19 cellular contexts compared by ENCODE assay signal in the genomic region with DNA sequence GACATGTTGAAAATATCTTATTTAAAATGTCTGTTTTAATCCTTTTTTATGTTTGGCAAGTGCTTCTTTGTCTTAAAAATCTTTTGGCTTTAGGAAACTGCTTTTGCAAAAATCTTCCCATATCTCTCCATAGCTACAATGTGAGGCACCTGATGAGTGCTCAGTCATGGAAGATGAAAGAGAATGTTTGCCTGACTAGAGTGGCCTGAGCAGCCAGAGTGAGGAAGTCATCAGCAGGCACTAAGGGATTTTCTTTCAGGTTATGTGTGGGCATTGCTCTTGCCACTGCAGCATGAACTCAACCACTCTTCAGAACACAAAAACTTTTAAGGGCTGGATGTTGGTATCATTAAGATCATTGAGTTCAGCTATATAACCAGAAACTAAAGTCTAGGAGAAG. TPM values are rescaled to one million over a fixed set of nuclear protein-coding genes. Genes with fewer than 3 reads are reported as not detected.
DNase-seq lines count a peak whose midpoint lies in the region; ATAC-seq, FAIRE-seq and TF ChIP-seq lines count a peak whose summit lies in the region.
"Had no signal": no experiment of that assay in that cellular context is flagged by ENCODE, and none has a peak within 500 bp of the region (broad histone marks: within the 10 kb centered on the region; RNA-seq: fewer than 3 reads in every experiment).

No MANE protein-coding gene starts in this region.

- no peak overlapping the region for H4K91ac ChIP-seq in H9 (ENCODE audit: insufficient read length, low read depth, low read length)

- TF ChIP-seq CTCF in H9 (conservative IDR thresholded peaks at IDR 0.05), result no peak
- TF ChIP-seq CTCF in WTC11 (IDR thresholded peaks at IDR 0.05), result no peak

- no peak overlapping the region for H3K4me2 ChIP-seq in H9 (ENCODE audit: insufficient read depth, insufficient read length, low read length)

- H3K27me3 ChIP-seq in CD4-positive, alpha-beta memory T cell (ENCODE audit: insufficient read depth, low read length), result no peaks in the 10 kb centered on the region
- H3K27me3 ChIP-seq in H9 (ENCODE audit: insufficient read depth, low read length) (no peaks in the 10 kb centered on the region), iPS-18a (ENCODE audit: control insufficient read depth, insufficient read depth, low read length) (no peaks in the 10 kb centered on the region)

- no peak overlapping the region for H4K5ac ChIP-seq in H9 (ENCODE audit: insufficient read length, low read depth, low read length)

- H2BK120ac ChIP-seq in H9 (ENCODE audit: low read depth, low read length, poor library complexity, severe bottlenecking), result no peak overlapping the region

- no peak overlapping the region for H2BK15ac ChIP-seq in H9 (ENCODE audit: low read depth, low read length)

- no peaks in the 10 kb centered on the region for H4K20me1 ChIP-seq in H9 (ENCODE audit: control insufficient read depth, insufficient read depth, insufficient read length)

- no peak overlapping the region for H3K14ac ChIP-seq in H9 (ENCODE audit: insufficient read depth, low read length)

- H3K36me3 Mint-ChIP-seq in CD4-positive, alpha-beta memory T cell, result peaks cover 24 to 57% of the 10 kb centered on the region in 2 donors
- H3K36me3 Mint-ChIP-seq in H9 (ENCODE audit: insufficient read depth in 1 of 3, low read depth in 3 of 3) (peaks cover 28 to 49% (median 39%) of the 10 kb centered on the region in 3 experiments), WTC11 (peaks cover 38% of the 10 kb centered on the region)

- H3K56ac ChIP-seq in H9 (ENCODE audit: insufficient read length, low read depth, low read length), result no peak overlapping the region

- H2BK5ac ChIP-seq in H9 (ENCODE audit: insufficient read length, low read length), result no peak overlapping the region

- H3T11ph ChIP-seq in H9 (ENCODE audit: low read length), result no peak overlapping the region

- no peaks in the 10 kb centered on the region for H3K79me2 ChIP-seq in H9 (ENCODE audit: insufficient read depth, low read length)

- H3K27me3 Mint-ChIP-seq in CD4-positive, alpha-beta memory T cell, result no peaks in the 10 kb centered on the region
- H3K27me3 Mint-ChIP-seq in H9 (ENCODE audit: low read depth) (no peaks in the 10 kb centered on the region), WTC11 (ENCODE audit: low read depth) (no peaks in the 10 kb centered on the region)

- H3K9me3 ChIP-seq in CD4-positive, alpha-beta memory T cell (ENCODE audit: control insufficient read depth in 1 of 2, low read length in 2 of 2), result no peaks in the 10 kb centered on the region
- H3K9me3 ChIP-seq in H9 (ENCODE audit: control insufficient read depth, low read depth, low read length) (no peaks in the 10 kb centered on the region), iPS-18a (ENCODE audit: control insufficient read depth, low read depth, low read length) (no peaks in the 10 kb centered on the region)

- no peak overlapping the region for H3K9ac ChIP-seq in H9 (ENCODE audit: extremely low read depth, insufficient read length, low read length)
- peak overlapping the region; percentile 26 for H3K9ac ChIP-seq in iPS-18a (ENCODE audit: low read length)
- H3K9ac ChIP-seq: GM23248 had no signal

- peaks cover 0 to 3% (median 0%) of the 10 kb centered on the region in 8 donors for H3K9me3 Mint-ChIP-seq in CD4-positive, alpha-beta memory T cell
- H3K9me3 Mint-ChIP-seq in H9, result no peaks in the 10 kb centered on the region
- H3K9me3 Mint-ChIP-seq in WTC11, result no peaks in the 10 kb centered on the region

- no peak overlapping the region for H3K4me3 ChIP-seq in CD4-positive, alpha-beta memory T cell (ENCODE audit: low read length in 2 of 2)
- peak overlapping the region; percentile 7 for H3K4me3 ChIP-seq in iPS-18a (ENCODE audit: low read length)
- H3K4me3 ChIP-seq: GM23248 had no signal

- no peaks in the 10 kb centered on the region for H3K36me3 ChIP-seq in CD4-positive, alpha-beta memory T cell (ENCODE audit: insufficient read depth, low read length)
- H3K36me3 ChIP-seq in iPS-18a (ENCODE audit: control insufficient read depth, low read depth, low read length), result peaks cover 16% of the 10 kb centered on the region

- ATAC-seq in WTC11, result peak; percentile 59
- no peak for ATAC-seq in GM21515 (IDR thresholded peaks at IDR 0.05; ENCODE audit: unreplicated experiment)
- no peak for ATAC-seq in HG03565 (IDR thresholded peaks at IDR 0.05; ENCODE audit: unreplicated experiment)
- ATAC-seq: Right ventricle myocardium inferior had no signal

- no peaks in the 10 kb centered on the region for H3K23me2 ChIP-seq in H9 (ENCODE audit: insufficient read length, low read depth, low read length, poor library complexity, severe bottlenecking)

- H3K23ac ChIP-seq in H9 (ENCODE audit: insufficient read length, low read depth, low read length), result no peak overlapping the region

- peaks cover 14 to 47% (median 35%) of the 10 kb centered on the region in 4 donors for H3K4me1 Mint-ChIP-seq in CD4-positive, alpha-beta memory T cell
- peaks cover 29 to 31% of the 10 kb centered on the region in 2 experiments for H3K4me1 Mint-ChIP-seq in H9
- peaks cover 32% of the 10 kb centered on the region for H3K4me1 Mint-ChIP-seq in WTC11

- H3K4me3 Mint-ChIP-seq in CD4-positive, alpha-beta memory T cell, result no peak overlapping the region
- H3K4me3 Mint-ChIP-seq in H9 (no peak overlapping the region; a peak in 2 of 5 replicates), WTC11 (peak overlapping the region; percentile 36; the same call in 1 of the 2 replicates)

- no peak for FAIRE-seq in HTR-8/SVneo (lab: Jason Lieb, UNC)
- FAIRE-seq: RCC 7860 had no signal

- no peak overlapping the region for H2BK12ac ChIP-seq in H9 (ENCODE audit: insufficient read length, low read depth, low read length)

- no peak overlapping the region for H2BK20ac ChIP-seq in H9 (ENCODE audit: low read depth, low read length, poor library complexity, severe bottlenecking)

- peak overlapping the region in 5 of 7 donors; percentile 3 to 78 (median 29) for H3K27ac Mint-ChIP-seq in CD4-positive, alpha-beta memory T cell
- peak overlapping the region; percentile 89 to 96 (median 93) for H3K27ac Mint-ChIP-seq in H9
- H3K27ac Mint-ChIP-seq in WTC11, result peak overlapping the region; percentile 93

- CTCF ChIA-PET in CD4-positive, alpha-beta memory T cell (lab: Charles Lee; ENCODE audit: partially characterized antibody), result interaction anchor here (0.7 to 1.3 kb wide), 3 partner anchors 12 to 30 kb away, joined by 3 read pairs; no protein-coding TSS in a partner anchor
- CTCF ChIA-PET in WTC11 (lab: Charles Lee), result no interaction called here

- H2AK5ac ChIP-seq in H9 (ENCODE audit: insufficient read length, low read length), result no peak overlapping the region

- no peak overlapping the region for H3K18ac ChIP-seq in H9 (ENCODE audit: insufficient read length, low read depth, low read length)

- H3K4me1 ChIP-seq in CD4-positive, alpha-beta memory T cell (ENCODE audit: insufficient read depth, low read length), result peaks cover 34% of the 10 kb centered on the region
- H3K4me1 ChIP-seq in H9 (ENCODE audit: insufficient read depth, low read length) (no peaks in the 10 kb centered on the region; the same call in 1 of the 2 replicates), iPS-18a (ENCODE audit: control insufficient read depth, low read depth, low read length) (peaks cover 24% of the 10 kb centered on the region)

- DNase-seq in CD4-positive, alpha-beta memory T cell, result no peak
- DNase-seq in H9, result no peak
- no peak for DNase-seq in WTC11 (ENCODE audit: low spot score)
- DNase-seq in HTR-8/SVneo (ENCODE audit: insufficient read length, low spot score), result no peak
- DNase-seq: AML-193; DND-41; KBM-7; NCI-H1105; NCI-H2081 treated with DMSO at 0.1 percent for 48 hours; NCI-H748 treated with DMSO at 0.1 percent for 48 hours; NK-92 treated with Interleukin-12 subunit alpha and Interleukin-12 subunit beta, amount 100 ng/mL, for 24 hours had no signal

- no peak overlapping the region for H2AFZ ChIP-seq in H9 (ENCODE audit: low read length)
- H2AFZ ChIP-seq: GM23248 had no signal

- POLR2A ChIA-PET in CD4-positive, alpha-beta memory T cell (lab: Charles Lee; ENCODE audit: partially characterized antibody), result interaction anchor here (0.6 to 1.2 kb wide), 2 partner anchors 65 to 109 kb away, joined by 3 read pairs; no protein-coding TSS in a partner anchor
- POLR2A ChIA-PET in WTC11 (lab: Charles Lee), result no interaction called here

- intact Hi-C loops in CD4-positive, alpha-beta memory T cell (cut with micrococcal nuclease), result no loop called here

- H3K79me1 ChIP-seq in H9 (ENCODE audit: insufficient read depth, low read depth, low read length, poor library complexity, severe bottlenecking), result no peaks in the 10 kb centered on the region

- H4K8ac ChIP-seq in H9 (replicated peaks; ENCODE audit: insufficient read length, low read depth, low read length), result no peak overlapping the region

- H3K4ac ChIP-seq in H9 (ENCODE audit: low read depth, low read length), result no peak overlapping the region

- H3K27ac ChIP-seq in CD4-positive, alpha-beta memory T cell (ENCODE audit: low read depth, low read length), result no peak overlapping the region
- H3K27ac ChIP-seq in H9 (ENCODE audit: insufficient read length, low read depth, low read length), result no peak overlapping the region
- H3K27ac ChIP-seq in iPS-18a (ENCODE audit: low read length), result peak overlapping the region; percentile 1
- H3K27ac ChIP-seq: C4-2B, GM23248, HL-60 had no signal

TF ChIP-seq in WTC11, 78 proteins besides CTCF, POLR2A, EP300 and RAD21:
- TF ChIP-seq CREM (CRISPR knock-in tag; IDR thresholded peaks at IDR 0.05), result no peak
- no peak for TF ChIP-seq ELF4 (CRISPR knock-in tag; IDR thresholded peaks at IDR 0.05; ENCODE audit: low read depth)
- TF ChIP-seq, protein P1, sequence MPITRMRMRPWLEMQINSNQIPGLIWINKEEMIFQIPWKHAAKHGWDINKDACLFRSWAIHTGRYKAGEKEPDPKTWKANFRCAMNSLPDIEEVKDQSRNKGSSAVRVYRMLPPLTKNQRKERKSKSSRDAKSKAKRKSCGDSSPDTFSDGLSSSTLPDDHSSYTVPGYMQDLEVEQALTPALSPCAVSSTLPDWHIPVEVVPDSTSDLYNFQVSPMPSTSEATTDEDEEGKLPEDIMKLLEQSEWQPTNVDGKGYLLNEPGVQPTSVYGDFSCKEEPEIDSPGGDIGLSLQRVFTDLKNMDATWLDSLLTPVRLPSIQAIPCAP (CRISPR knock-in tag; IDR thresholded peaks at IDR 0.05), result no peak
- no peak for TF ChIP-seq ERG (CRISPR knock-in tag; IDR thresholded peaks at IDR 0.05)

RNA-seq across cellular contexts. Expression of gene AKIRIN2, which starts 47.9 kb away (rescaled TPM):
- 10 to 100 TPM; 68.6 to 69.8 TPM for total RNA-seq in CD4-positive, alpha-beta memory T cell
- polyA plus RNA-seq in CD4-positive, alpha-beta memory T cell, result 10 to 100 TPM; 49.3 to 51.7 TPM
- total RNA-seq in H9 (2021) (75.7 and 75.9 TPM in 2 replicates), WTC11 (2021) (81.4 to 90.2 TPM (median 88.6 TPM) in 3 replicates)

Comparison
In these comparisons a context has a peak if more than half of its experiments do, and no peak if none do; other contexts are left out.
1. H3K27ac Mint-ChIP-seq: peak in every context shown above with its lines; median percentile 93 in H9; 93 in WTC11; 29 in CD4-positive, alpha-beta memory T cell.